In the genomic region with DNA sequence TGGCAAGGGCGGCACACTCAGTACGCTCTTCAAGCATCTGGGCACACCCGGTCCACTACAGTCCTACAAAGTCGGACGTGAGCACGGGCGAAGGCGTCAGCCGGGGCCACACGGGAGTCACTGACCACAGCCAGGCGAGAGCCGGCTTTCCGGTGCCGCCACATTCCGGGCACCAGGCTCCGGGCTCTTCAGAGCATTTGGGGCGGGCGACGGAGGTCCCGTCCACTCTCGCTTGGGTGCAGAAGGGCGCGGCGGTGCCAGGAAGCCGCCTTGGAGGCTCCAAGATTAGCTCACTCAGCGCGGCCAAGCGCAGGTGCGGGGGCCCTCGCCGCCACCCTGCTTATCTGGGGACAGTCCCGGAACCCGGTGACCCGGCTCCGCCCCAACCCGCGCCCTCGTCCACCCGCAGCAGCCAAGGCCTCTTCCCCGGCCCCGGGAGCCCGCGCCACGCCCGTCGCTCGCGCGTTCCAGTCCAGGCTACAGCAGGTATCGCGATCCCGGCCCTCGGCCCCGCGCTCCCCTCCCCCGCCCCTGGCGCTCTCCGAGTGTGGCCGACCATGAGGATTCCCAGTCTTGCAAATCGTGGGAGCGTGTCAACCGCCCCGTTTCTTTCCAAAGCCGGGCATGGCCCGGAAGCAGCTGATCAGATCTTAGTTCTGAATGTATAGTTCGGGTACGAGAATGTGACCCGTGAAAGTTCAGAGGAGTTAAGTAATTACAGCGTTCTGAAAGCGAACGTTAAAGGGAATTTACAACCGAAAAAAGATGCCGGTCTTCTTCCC, we compare ENCODE assay signal across 2 cellular contexts.
TF ChIP-seq lines count a peak whose summit lies in the region.

Gene ADPRH, plus strand, starts transcription at position 127 of the 782 bp plus-strand sequence. CDS start 2,678 bp downstream, outside the sequence.

TF ChIP-seq in IMR-90, 13 proteins besides CTCF, POLR2A, EP300 and RAD21 (continued from another document):
- TF ChIP-seq, protein P1, sequence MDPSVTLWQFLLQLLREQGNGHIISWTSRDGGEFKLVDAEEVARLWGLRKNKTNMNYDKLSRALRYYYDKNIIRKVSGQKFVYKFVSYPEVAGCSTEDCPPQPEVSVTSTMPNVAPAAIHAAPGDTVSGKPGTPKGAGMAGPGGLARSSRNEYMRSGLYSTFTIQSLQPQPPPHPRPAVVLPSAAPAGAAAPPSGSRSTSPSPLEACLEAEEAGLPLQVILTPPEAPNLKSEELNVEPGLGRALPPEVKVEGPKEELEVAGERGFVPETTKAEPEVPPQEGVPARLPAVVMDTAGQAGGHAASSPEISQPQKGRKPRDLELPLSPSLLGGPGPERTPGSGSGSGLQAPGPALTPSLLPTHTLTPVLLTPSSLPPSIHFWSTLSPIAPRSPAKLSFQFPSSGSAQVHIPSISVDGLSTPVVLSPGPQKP (IDR thresholded peaks at IDR 0.05; ENCODE audit: borderline replicate concordance, low read depth, low read length), result no peak
- no peak for TF ChIP-seq MAFK (IDR thresholded peaks at IDR 0.05; ENCODE audit: low read depth, low read length)
- no peak for TF ChIP-seq CHD1 (IDR thresholded peaks at IDR 0.05; ENCODE audit: low read depth, low read length)

TF ChIP-seq in WTC11, 78 proteins besides CTCF, POLR2A, EP300 and RAD21 (continued from another document and continues in another):
- TF ChIP-seq AFF4 (CRISPR knock-in tag; IDR thresholded peaks at IDR 0.05; ENCODE audit: borderline replicate concordance), result no peak
- no peak for TF ChIP-seq TEAD4 (CRISPR knock-in tag; IDR thresholded peaks at IDR 0.05)
- TF ChIP-seq FOXP1 (CRISPR knock-in tag; IDR thresholded peaks at IDR 0.05; ENCODE audit: borderline replicate concordance), result peak; percentile 33; the same call in 1 of the 2 replicates
- TF ChIP-seq, protein P2, sequence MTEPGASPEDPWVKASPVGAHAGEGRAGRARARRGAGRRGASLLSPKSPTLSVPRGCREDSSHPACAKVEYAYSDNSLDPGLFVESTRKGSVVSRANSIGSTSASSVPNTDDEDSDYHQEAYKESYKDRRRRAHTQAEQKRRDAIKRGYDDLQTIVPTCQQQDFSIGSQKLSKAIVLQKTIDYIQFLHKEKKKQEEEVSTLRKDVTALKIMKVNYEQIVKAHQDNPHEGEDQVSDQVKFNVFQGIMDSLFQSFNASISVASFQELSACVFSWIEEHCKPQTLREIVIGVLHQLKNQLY (CRISPR knock-in tag; IDR thresholded peaks at IDR 0.05), result no peak
- no peak; the same call in 1 of the 2 replicates for TF ChIP-seq ZBTB21 (CRISPR knock-in tag; IDR thresholded peaks at IDR 0.05; ENCODE audit: borderline replicate concordance)
- no peak for TF ChIP-seq NR1H2 (CRISPR knock-in tag; IDR thresholded peaks at IDR 0.05)
- TF ChIP-seq, protein P3, sequence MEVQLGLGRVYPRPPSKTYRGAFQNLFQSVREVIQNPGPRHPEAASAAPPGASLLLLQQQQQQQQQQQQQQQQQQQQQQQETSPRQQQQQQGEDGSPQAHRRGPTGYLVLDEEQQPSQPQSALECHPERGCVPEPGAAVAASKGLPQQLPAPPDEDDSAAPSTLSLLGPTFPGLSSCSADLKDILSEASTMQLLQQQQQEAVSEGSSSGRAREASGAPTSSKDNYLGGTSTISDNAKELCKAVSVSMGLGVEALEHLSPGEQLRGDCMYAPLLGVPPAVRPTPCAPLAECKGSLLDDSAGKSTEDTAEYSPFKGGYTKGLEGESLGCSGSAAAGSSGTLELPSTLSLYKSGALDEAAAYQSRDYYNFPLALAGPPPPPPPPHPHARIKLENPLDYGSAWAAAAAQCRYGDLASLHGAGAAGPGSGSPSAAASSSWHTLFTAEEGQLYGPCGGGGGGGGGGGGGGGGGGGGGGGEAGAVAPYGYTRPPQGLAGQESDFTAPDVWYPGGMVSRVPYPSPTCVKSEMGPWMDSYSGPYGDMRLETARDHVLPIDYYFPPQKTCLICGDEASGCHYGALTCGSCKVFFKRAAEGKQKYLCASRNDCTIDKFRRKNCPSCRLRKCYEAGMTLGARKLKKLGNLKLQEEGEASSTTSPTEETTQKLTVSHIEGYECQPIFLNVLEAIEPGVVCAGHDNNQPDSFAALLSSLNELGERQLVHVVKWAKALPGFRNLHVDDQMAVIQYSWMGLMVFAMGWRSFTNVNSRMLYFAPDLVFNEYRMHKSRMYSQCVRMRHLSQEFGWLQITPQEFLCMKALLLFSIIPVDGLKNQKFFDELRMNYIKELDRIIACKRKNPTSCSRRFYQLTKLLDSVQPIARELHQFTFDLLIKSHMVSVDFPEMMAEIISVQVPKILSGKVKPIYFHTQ (CRISPR knock-in tag; IDR thresholded peaks at IDR 0.05), result no peak
- TF ChIP-seq, protein P4, sequence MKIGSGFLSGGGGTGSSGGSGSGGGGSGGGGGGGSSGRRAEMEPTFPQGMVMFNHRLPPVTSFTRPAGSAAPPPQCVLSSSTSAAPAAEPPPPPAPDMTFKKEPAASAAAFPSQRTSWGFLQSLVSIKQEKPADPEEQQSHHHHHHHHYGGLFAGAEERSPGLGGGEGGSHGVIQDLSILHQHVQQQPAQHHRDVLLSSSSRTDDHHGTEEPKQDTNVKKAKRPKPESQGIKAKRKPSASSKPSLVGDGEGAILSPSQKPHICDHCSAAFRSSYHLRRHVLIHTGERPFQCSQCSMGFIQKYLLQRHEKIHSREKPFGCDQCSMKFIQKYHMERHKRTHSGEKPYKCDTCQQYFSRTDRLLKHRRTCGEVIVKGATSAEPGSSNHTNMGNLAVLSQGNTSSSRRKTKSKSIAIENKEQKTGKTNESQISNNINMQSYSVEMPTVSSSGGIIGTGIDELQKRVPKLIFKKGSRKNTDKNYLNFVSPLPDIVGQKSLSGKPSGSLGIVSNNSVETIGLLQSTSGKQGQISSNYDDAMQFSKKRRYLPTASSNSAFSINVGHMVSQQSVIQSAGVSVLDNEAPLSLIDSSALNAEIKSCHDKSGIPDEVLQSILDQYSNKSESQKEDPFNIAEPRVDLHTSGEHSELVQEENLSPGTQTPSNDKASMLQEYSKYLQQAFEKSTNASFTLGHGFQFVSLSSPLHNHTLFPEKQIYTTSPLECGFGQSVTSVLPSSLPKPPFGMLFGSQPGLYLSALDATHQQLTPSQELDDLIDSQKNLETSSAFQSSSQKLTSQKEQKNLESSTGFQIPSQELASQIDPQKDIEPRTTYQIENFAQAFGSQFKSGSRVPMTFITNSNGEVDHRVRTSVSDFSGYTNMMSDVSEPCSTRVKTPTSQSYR (CRISPR knock-in tag; IDR thresholded peaks at IDR 0.05), result peak; percentile 54; the same call in 1 of the 2 replicates
- TF ChIP-seq, protein P5, sequence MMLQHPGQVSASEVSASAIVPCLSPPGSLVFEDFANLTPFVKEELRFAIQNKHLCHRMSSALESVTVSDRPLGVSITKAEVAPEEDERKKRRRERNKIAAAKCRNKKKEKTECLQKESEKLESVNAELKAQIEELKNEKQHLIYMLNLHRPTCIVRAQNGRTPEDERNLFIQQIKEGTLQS (CRISPR knock-in tag; conservative IDR thresholded peaks at IDR 0.05), result no peak
- no peak for TF ChIP-seq TCF7 (CRISPR knock-in tag; IDR thresholded peaks at IDR 0.05; ENCODE audit: low read depth)
- no peak for TF ChIP-seq SOX15 (CRISPR knock-in tag; IDR thresholded peaks at IDR 0.05)
- no peak for TF ChIP-seq ZSCAN18 (CRISPR knock-in tag; IDR thresholded peaks at IDR 0.05)
- TF ChIP-seq RORB (CRISPR knock-in tag; IDR thresholded peaks at IDR 0.05), result no peak
- no peak for TF ChIP-seq ZNF317 (CRISPR knock-in tag; IDR thresholded peaks at IDR 0.05; ENCODE audit: borderline replicate concordance, low read depth)
- TF ChIP-seq RELA (CRISPR knock-in tag; IDR thresholded peaks at IDR 0.05; ENCODE audit: borderline replicate concordance), result peak; percentile 61; the same call in 1 of the 2 replicates
- TF ChIP-seq, protein P6, sequence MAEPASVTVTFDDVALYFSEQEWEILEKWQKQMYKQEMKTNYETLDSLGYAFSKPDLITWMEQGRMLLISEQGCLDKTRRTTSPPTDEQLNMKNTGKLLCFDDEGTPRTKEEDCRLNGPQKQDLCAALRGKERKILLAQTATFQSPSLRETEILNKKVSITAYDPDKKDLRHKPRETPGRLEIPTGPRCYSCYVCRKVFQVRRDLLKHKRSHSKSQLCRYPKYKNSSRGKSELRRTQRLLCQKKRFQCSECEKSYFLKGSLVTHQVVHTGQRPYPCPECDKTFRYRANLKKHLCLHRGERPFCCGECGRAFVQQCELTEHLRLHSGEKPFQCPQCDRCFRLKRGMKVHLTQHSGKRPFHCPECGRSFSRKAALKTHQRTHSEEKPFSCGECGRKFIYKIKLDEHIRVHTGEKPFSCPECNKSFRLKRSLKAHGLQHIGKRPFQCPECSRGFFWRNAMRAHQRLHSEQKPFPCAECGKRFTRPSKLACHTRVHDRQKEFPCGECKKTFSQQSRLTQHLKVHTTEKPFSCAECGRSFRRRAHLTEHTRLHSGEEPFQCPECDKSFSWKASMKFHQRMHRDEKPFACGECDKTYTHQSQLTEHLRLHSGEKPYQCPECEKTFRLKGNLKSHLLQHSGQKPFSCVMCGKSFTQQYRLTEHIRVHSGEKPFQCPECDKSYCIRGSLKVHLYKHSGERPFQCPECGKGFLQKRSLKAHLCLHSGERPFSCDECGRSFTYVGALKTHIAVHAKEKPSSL (CRISPR knock-in tag; conservative IDR thresholded peaks at IDR 0.05), result no peak
- 0 out of 2 replicates have a peak, but pooled peaks have one; percentile 20 for TF ChIP-seq ZNF219 (CRISPR knock-in tag; IDR thresholded peaks at IDR 0.05; ENCODE audit: borderline replicate concordance)
- no peak for TF ChIP-seq E2F4 (CRISPR knock-in tag; IDR thresholded peaks at IDR 0.05; ENCODE audit: borderline replicate concordance, low read depth)
- TF ChIP-seq GTF2I (CRISPR knock-in tag; conservative IDR thresholded peaks at IDR 0.05), result no peak
- no peak for TF ChIP-seq ATF1 (CRISPR knock-in tag; IDR thresholded peaks at IDR 0.05)
- peak; percentile 76; the same call in 1 of the 2 replicates for TF ChIP-seq HMGXB4 (CRISPR knock-in tag; IDR thresholded peaks at IDR 0.05)
- TF ChIP-seq, protein P7, sequence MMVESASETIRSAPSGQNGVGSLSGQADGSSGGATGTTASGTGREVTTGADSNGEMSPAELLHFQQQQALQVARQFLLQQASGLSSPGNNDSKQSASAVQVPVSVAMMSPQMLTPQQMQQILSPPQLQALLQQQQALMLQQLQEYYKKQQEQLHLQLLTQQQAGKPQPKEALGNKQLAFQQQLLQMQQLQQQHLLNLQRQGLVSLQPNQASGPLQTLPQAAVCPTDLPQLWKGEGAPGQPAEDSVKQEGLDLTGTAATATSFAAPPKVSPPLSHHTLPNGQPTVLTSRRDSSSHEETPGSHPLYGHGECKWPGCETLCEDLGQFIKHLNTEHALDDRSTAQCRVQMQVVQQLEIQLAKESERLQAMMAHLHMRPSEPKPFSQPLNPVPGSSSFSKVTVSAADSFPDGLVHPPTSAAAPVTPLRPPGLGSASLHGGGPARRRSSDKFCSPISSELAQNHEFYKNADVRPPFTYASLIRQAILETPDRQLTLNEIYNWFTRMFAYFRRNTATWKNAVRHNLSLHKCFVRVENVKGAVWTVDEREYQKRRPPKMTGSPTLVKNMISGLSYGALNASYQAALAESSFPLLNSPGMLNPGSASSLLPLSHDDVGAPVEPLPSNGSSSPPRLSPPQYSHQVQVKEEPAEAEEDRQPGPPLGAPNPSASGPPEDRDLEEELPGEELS (CRISPR knock-in tag; IDR thresholded peaks at IDR 0.05), result no peak
- TF ChIP-seq NR2C2 (CRISPR knock-in tag; IDR thresholded peaks at IDR 0.05), result no peak
